In genomic region chr21:35035581-35035980, GRCh38 we compare ENCODE assay signal across 23 cellular contexts. TPM values are rescaled to one million over a fixed set of nuclear protein-coding genes. Genes with fewer than 3 reads are reported as not detected.
A peak's percentile ranks its signal among the peaks of the same experiment; 100 is the strongest.
DNase-seq lines count a peak whose midpoint lies in the region; ATAC-seq and TF ChIP-seq lines count a peak whose summit lies in the region.
"Had no signal": no experiment of that assay in that cellular context is flagged by ENCODE, and none has a peak within 500 bp of the region (broad histone marks: within the 10 kb centered on the region; RNA-seq: fewer than 3 reads in every experiment).

No MANE protein-coding gene starts in this region.

- H3K4me3 ChIP-seq in CD4-positive, CD25-positive, alpha-beta regulatory T cell (ENCODE audit: low read depth, low read length): peak overlapping the region; percentile 22
- H3K4me3 ChIP-seq in esophagus muscularis mucosa: no peak overlapping the region
- H3K4me3 ChIP-seq: hepatocyte, lung, ovary had no signal

- H3K27me3 ChIP-seq in CD4-positive, CD25-positive, alpha-beta regulatory T cell (ENCODE audit: control insufficient read depth, insufficient read depth, low read length): no peaks in the 10 kb centered on the region
- peaks cover 0 to 9% (median 0%) of the 10 kb centered on the region in 4 donors for H3K27me3 ChIP-seq in esophagus muscularis mucosa
- H3K27me3 ChIP-seq: BE2C, hepatocyte, ovary had no signal

- CTCF ChIA-PET in activated B cell treated with CpG ODN at 0.5 μM for 24 hours (lab: Charles Lee): no interaction called here

- intact Hi-C loops in activated B cell treated with CpG ODN at 0.5 μM for 24 hours (cut with micrococcal nuclease): loop anchor here (1.0 kb wide), 1 partner anchor 10 kb away; no protein-coding TSS in a partner anchor
- intact Hi-C loops in esophagus muscularis mucosa (cut with DNase I): no loop called here

- POLR2A ChIA-PET in activated B cell treated with CpG ODN at 0.5 μM for 24 hours (lab: Charles Lee): interaction anchor here (1.6 kb wide), 1 partner anchor 15 kb away, joined by 5 read pairs; no protein-coding TSS in a partner anchor

- TF ChIP-seq CTCF in activated B cell treated with CpG ODN at 0.5 μM for 24 hours (IDR thresholded peaks at IDR 0.05) (no peak), esophagus muscularis mucosa (IDR thresholded peaks at IDR 0.05) (no peak), chondrocyte (IDR thresholded peaks at IDR 0.05) (no peak), GM20000 (IDR thresholded peaks at IDR 0.05; ENCODE audit: extremely low read depth, missing control alignments) (no peak)

- WGBS in esophagus muscularis mucosa: 84% methylated on average over 8 of the region's 8 CpGs

- peaks cover 84% of the 10 kb centered on the region for H3K4me1 ChIP-seq in CD4-positive, CD25-positive, alpha-beta regulatory T cell (ENCODE audit: control insufficient read depth, insufficient read depth, low read length, poor library complexity, severe bottlenecking)
- H3K4me1 ChIP-seq in esophagus muscularis mucosa: no peaks in the 10 kb centered on the region
- H3K4me1 ChIP-seq: BE2C had no signal

- peak overlapping the region; percentile 35 for H3K4me3 Mint-ChIP-seq in T-helper 2 cell treated with Interferon-gamma antibody and Interleukin-4, amounts not matched to agents 5 μg/mL and 100 μg/mL, for 36 hours
- H3K4me3 Mint-ChIP-seq in CD4-positive, CD25-positive, alpha-beta regulatory T cell: peak overlapping the region; percentile 35 to 82 (median 65)
- H3K4me3 Mint-ChIP-seq in activated B cell treated with CpG ODN at 0.5 μM for 24 hours (no peak overlapping the region), chondrocyte (ENCODE audit: unreplicated experiment) (no peak overlapping the region)
- H3K4me3 Mint-ChIP-seq: H9, type B pancreatic cell had no signal

- peaks cover 85% of the 10 kb centered on the region for H3K4me1 Mint-ChIP-seq in T-helper 2 cell treated with Interferon-gamma antibody and Interleukin-4, amounts not matched to agents 5 μg/mL and 100 μg/mL, for 36 hours (ENCODE audit: low read depth)
- H3K4me1 Mint-ChIP-seq in CD4-positive, CD25-positive, alpha-beta regulatory T cell: peaks cover 43 to 97% (median 81%) of the 10 kb centered on the region in 4 donors
- H3K4me1 Mint-ChIP-seq in activated B cell treated with CpG ODN at 0.5 μM for 24 hours: peaks cover 57% of the 10 kb centered on the region
- H3K4me1 Mint-ChIP-seq in chondrocyte (ENCODE audit: low read depth): no peaks in the 10 kb centered on the region
- H3K4me1 Mint-ChIP-seq: H9 had no signal

- no peak for DNase-seq in T-helper 2 cell treated with Interferon-gamma antibody and Interleukin-4, amounts not matched to agents 5 μg/mL and 100 μg/mL, for 36 hours (ENCODE audit: low spot score)
- no peak for DNase-seq in T-helper 2 cell
- no peak for DNase-seq in CD4-positive, CD25-positive, alpha-beta regulatory T cell
- no peak for DNase-seq in activated B cell treated with CpG ODN at 0.5 μM for 24 hours
- peak; percentile 31 for DNase-seq in esophagus muscularis mucosa (ENCODE audit: extremely low spot score)
- DNase-seq in chondrocyte (ENCODE audit: low spot score): no peak
- DNase-seq in GM20000 (ENCODE audit: low spot score): no peak
- DNase-seq: 8988T; activated CD4-positive, alpha-beta T cell treated with anti-CD3 and anti-CD28 coated beads for 48 hours; BE2C; cerebellar nuclear complex; DMS 273 treated with DMSO at 0.1 percent for 48 hours; H9; Kasumi-1; NCI-H1105; NCI-H2081; ovary; stimulated activated naive CD8-positive, alpha-beta T cell treated with anti-CD3 and anti-CD28 coated beads, Interleukin-15, Interleukin-2, amounts not matched to agents 100 U/mL and 50 U/mL, for 24 hours had no signal

- no peaks in the 10 kb centered on the region for H3K9me3 ChIP-seq in CD4-positive, CD25-positive, alpha-beta regulatory T cell (ENCODE audit: control insufficient read depth in 2 of 2, low read length in 2 of 2)
- no peaks in the 10 kb centered on the region for H3K9me3 ChIP-seq in esophagus muscularis mucosa
- H3K9me3 ChIP-seq: BE2C, ovary had no signal

- H3K27me3 Mint-ChIP-seq in T-helper 2 cell treated with Interferon-gamma antibody and Interleukin-4, amounts not matched to agents 5 μg/mL and 100 μg/mL, for 36 hours (ENCODE audit: low read depth): no peaks in the 10 kb centered on the region
- no peaks in the 10 kb centered on the region for H3K27me3 Mint-ChIP-seq in CD4-positive, CD25-positive, alpha-beta regulatory T cell
- H3K27me3 Mint-ChIP-seq in activated B cell treated with CpG ODN at 0.5 μM for 24 hours: no peaks in the 10 kb centered on the region
- no peaks in the 10 kb centered on the region for H3K27me3 Mint-ChIP-seq in chondrocyte (ENCODE audit: low read depth)

- peak overlapping the region; percentile 83 for H3K27ac Mint-ChIP-seq in T-helper 2 cell treated with Interferon-gamma antibody and Interleukin-4, amounts not matched to agents 5 μg/mL and 100 μg/mL, for 36 hours
- H3K27ac Mint-ChIP-seq in CD4-positive, CD25-positive, alpha-beta regulatory T cell: peak overlapping the region; percentile 44 to 96 (median 90)
- no peak overlapping the region for H3K27ac Mint-ChIP-seq in activated B cell treated with CpG ODN at 0.5 μM for 24 hours
- no peak overlapping the region for H3K27ac Mint-ChIP-seq in chondrocyte (ENCODE audit: unreplicated experiment)
- H3K27ac Mint-ChIP-seq: H9, type B pancreatic cell had no signal

- TF ChIP-seq EP300 in esophagus muscularis mucosa (IDR thresholded peaks at IDR 0.05): no peak

- H3K27ac ChIP-seq in CD4-positive, CD25-positive, alpha-beta regulatory T cell (ENCODE audit: insufficient read depth, low read length, poor library complexity, severe bottlenecking): peak overlapping the region; percentile 42
- H3K27ac ChIP-seq in esophagus muscularis mucosa (replicated peaks in 1 of 4): no peak overlapping the region
- H3K27ac ChIP-seq: hepatocyte, ovary had no signal

- H3K36me3 Mint-ChIP-seq in T-helper 2 cell treated with Interferon-gamma antibody and Interleukin-4, amounts not matched to agents 5 μg/mL and 100 μg/mL, for 36 hours (ENCODE audit: low read depth): peaks cover 81% of the 10 kb centered on the region
- peaks cover 47% of the 10 kb centered on the region for H3K36me3 Mint-ChIP-seq in CD4-positive, CD25-positive, alpha-beta regulatory T cell
- peaks cover 63% of the 10 kb centered on the region for H3K36me3 Mint-ChIP-seq in activated B cell treated with CpG ODN at 0.5 μM for 24 hours (ENCODE audit: low read depth)
- H3K36me3 Mint-ChIP-seq in chondrocyte (ENCODE audit: low read depth): peaks cover 4% of the 10 kb centered on the region
- H3K36me3 Mint-ChIP-seq: type B pancreatic cell had no signal

- TF ChIP-seq POLR2A in esophagus muscularis mucosa (IDR thresholded peaks at IDR 0.05; ENCODE audit: low read depth): no peak

- H3K9me3 Mint-ChIP-seq in T-helper 2 cell treated with Interferon-gamma antibody and Interleukin-4, amounts not matched to agents 5 μg/mL and 100 μg/mL, for 36 hours: no peaks in the 10 kb centered on the region
- no peaks in the 10 kb centered on the region for H3K9me3 Mint-ChIP-seq in CD4-positive, CD25-positive, alpha-beta regulatory T cell
- no peaks in the 10 kb centered on the region for H3K9me3 Mint-ChIP-seq in activated B cell treated with CpG ODN at 0.5 μM for 24 hours
- peaks cover 4% of the 10 kb centered on the region for H3K9me3 Mint-ChIP-seq in chondrocyte (ENCODE audit: low read depth)
- H3K9me3 Mint-ChIP-seq: H9, type B pancreatic cell had no signal

- H3K36me3 ChIP-seq in CD4-positive, CD25-positive, alpha-beta regulatory T cell (ENCODE audit: control insufficient read depth, insufficient read depth, low read length): peaks cover 41% of the 10 kb centered on the region
- H3K36me3 ChIP-seq in esophagus muscularis mucosa: no peaks in the 10 kb centered on the region
- H3K36me3 ChIP-seq: BE2C, ovary had no signal

- ATAC-seq in CD4-positive, CD25-positive, alpha-beta regulatory T cell (ENCODE audit: low read depth in 2 of 2): no peak
- ATAC-seq in activated B cell treated with CpG ODN at 0.5 μM for 24 hours (ENCODE audit: low read depth) (peak; percentile 31), GM21447 (IDR thresholded peaks at IDR 0.05; ENCODE audit: unreplicated experiment) (no peak)
- ATAC-seq: sciatic nerve; stimulated activated naive CD8-positive, alpha-beta T cell treated with anti-CD3 and anti-CD28 coated beads, Interleukin-15, Interleukin-2, amounts not matched to agents 100 U/mL and 50 U/mL, for 24 hours had no signal

RNA-seq across cellular contexts. Expression of gene RUNX1, which starts 13.5 kb away (rescaled TPM):
- total RNA-seq in CD4-positive, CD25-positive, alpha-beta regulatory T cell: 133 TPM
- 10 to 100 TPM; 14.2 to 22.7 (median 21.0) TPM for polyA plus RNA-seq in CD4-positive, CD25-positive, alpha-beta regulatory T cell
- 83.4 and 92.1 TPM in 2 replicates for total RNA-seq in activated B cell treated with CpG ODN at 0.5 μM for 24 hours
- total RNA-seq in esophagus muscularis mucosa: 10 to 100 TPM in 1 of 4 donors, 1 to 10 TPM in 3; 3.7 to 10.9 (median 5.6) TPM
- total RNA-seq in chondrocyte: 37.9 to 73.5 TPM (median 39.7 TPM) in 3 replicates

Comparison
In these comparisons a context has a peak if more than half of its experiments do, and no peak if none do; other contexts are left out.
1. H3K27ac Mint-ChIP-seq: peak in T-helper 2 cell treated with Interferon-gamma antibody and Interleukin-4, amounts not matched to agents 5 μg/mL and 100 μg/mL, for 36 hours (single experiment) and CD4-positive, CD25-positive, alpha-beta regulatory T cell (3 of 3); none in activated B cell treated with CpG ODN at 0.5 μM for 24 hours (single experiment) and chondrocyte (single experiment).
2. H3K4me3 Mint-ChIP-seq: peak in T-helper 2 cell treated with Interferon-gamma antibody and Interleukin-4, amounts not matched to agents 5 μg/mL and 100 μg/mL, for 36 hours (single experiment) and CD4-positive, CD25-positive, alpha-beta regulatory T cell (4 of 4); none in activated B cell treated with CpG ODN at 0.5 μM for 24 hours (single experiment) and chondrocyte (single experiment).